ENCODE assay signal across 6 cellular contexts in the genomic region with DNA sequence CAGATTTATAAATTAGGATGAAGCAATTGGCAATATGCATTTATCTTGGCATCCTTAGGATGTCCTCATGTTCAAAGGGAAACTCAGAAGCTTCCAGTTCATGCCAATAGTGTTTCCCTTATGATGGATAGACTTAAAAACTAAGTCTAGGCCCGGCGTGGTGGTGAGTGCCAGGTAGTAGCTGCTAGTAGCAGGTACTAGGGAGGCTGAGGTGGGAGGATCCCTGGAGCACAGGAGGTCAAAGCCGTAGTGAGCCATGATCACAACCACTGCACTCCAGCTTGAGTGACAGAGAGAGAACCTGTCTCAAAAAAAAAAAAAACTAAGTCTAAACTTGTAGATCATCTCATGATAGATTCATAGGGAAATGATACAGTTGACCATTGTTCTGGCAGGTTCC.
"Had no signal": no experiment of that assay in that cellular context is flagged by ENCODE, and none has a peak within 500 bp of the region (broad histone marks: within the 10 kb centered on the region; RNA-seq: fewer than 3 reads in every experiment).

No MANE protein-coding gene starts in this region.

- H3K27ac ChIP-seq: HL-60 had no signal

- H3K27ac Mint-ChIP-seq: IgD-negative memory B cell had no signal

- H3K36me3 Mint-ChIP-seq: IgD-negative memory B cell had no signal

- H3K4me3 Mint-ChIP-seq: IgD-negative memory B cell had no signal

- H3K4me3 ChIP-seq: K562 had no signal

- DNase-seq: IMR-90, KG1 had no signal

- H3K27me3 Mint-ChIP-seq: IgD-negative memory B cell had no signal

- ATAC-seq: HepG2, K562 had no signal
